In genomic region chr16:87003414-87003755, GRCh38 we compare ENCODE assay signal across 20 cellular contexts.
"Had no signal": no experiment of that assay in that cellular context is flagged by ENCODE, and none has a peak within 500 bp of the region (broad histone marks: within the 10 kb centered on the region; RNA-seq: fewer than 3 reads in every experiment).

No MANE protein-coding gene starts in this region.

- H3K27me3 ChIP-seq: tibial artery had no signal

- H3K9me3 Mint-ChIP-seq: central memory CD8-positive, alpha-beta T cell had no signal

- H3K9me3 ChIP-seq: mucosa of descending colon had no signal

- H3K4me1 Mint-ChIP-seq: activated naive CD4-positive, alpha-beta T cell treated with anti-CD3 and anti-CD28 coated beads, Interleukin-2, amount 10 ng/mL, durations not matched to agents 7 days and 5 days; central memory CD8-positive, alpha-beta T cell; natural killer cell; T-helper 17 cell had no signal

- H3K36me3 ChIP-seq: heart right ventricle, tibial artery, WERI-Rb-1 had no signal

- H3K27ac Mint-ChIP-seq: activated naive CD4-positive, alpha-beta T cell treated with anti-CD3 and anti-CD28 coated beads, Interleukin-2, amount 10 ng/mL, durations not matched to agents 7 days and 5 days; natural killer cell; T-helper 17 cell had no signal

- DNase-seq: activated CD4-positive, alpha-beta T cell treated with anti-CD3 and anti-CD28 coated beads for 1 hour; activated CD8-positive, alpha-beta memory T cell treated with anti-CD3 and anti-CD28 coated beads for 24 hours; activated CD8-positive, alpha-beta memory T cell treated with anti-CD3 and anti-CD28 coated beads, Interleukin-2, amount 50 U/mL, for 48 hours; activated effector memory CD4-positive, alpha-beta T cell treated with Interleukin-2 at 50 U/mL for 16 hours; activated naive CD4-positive, alpha-beta T cell treated with anti-CD3 and anti-CD28 coated beads, Interleukin-2, amount 10 ng/mL, durations not matched to agents 7 days and 5 days; activated T-cell treated with anti-CD3 and anti-CD28 coated beads, Interleukin-2, amount 50 U/mL, for 48 hours; aorta; cortex of kidney; heart right ventricle; mucosa of descending colon; natural killer cell; stimulated activated CD4-positive, alpha-beta T cell treated with anti-CD3 and anti-CD28 coated beads, Interleukin-12 subunit alpha, Interleukin-12 subunit beta, amount 100 ng/mL, for 4 hours; stimulated activated CD4-positive, alpha-beta T cell treated with anti-CD3 and anti-CD28 coated beads, Interleukin-1b, Interleukin-23, amount 100 ng/mL, for 48 hours; stimulated activated CD8-positive, alpha-beta memory T cell treated with anti-CD3 and anti-CD28 coated beads, Interleukin-4, amount 100 ng/mL, for 48 hours; stimulated activated naive CD4-positive, alpha-beta T cell treated with Interleukin-2 at 50 U/mL for 16 hours; T-helper 17 cell; WERI-Rb-1 had no signal

- H3K4me1 ChIP-seq: heart right ventricle, tibial artery had no signal

- H3K27ac ChIP-seq: heart right ventricle, tibial artery, WERI-Rb-1 had no signal

- H3K36me3 Mint-ChIP-seq: activated naive CD4-positive, alpha-beta T cell treated with anti-CD3 and anti-CD28 coated beads, Interleukin-2, amount 10 ng/mL, durations not matched to agents 7 days and 5 days; natural killer cell had no signal

- ATAC-seq: esophagus mucosa, mucosa of descending colon, natural killer cell, T-helper 17 cell had no signal

- H3K4me3 Mint-ChIP-seq: activated naive CD4-positive, alpha-beta T cell treated with anti-CD3 and anti-CD28 coated beads, Interleukin-2, amount 10 ng/mL, durations not matched to agents 7 days and 5 days; central memory CD8-positive, alpha-beta T cell; natural killer cell; T-helper 17 cell had no signal

- H3K4me3 ChIP-seq: heart right ventricle, mucosa of descending colon, tibial artery had no signal
